In genomic region chr16:85537331-85537788, GRCh38 we compare ENCODE assay signal across 13 cellular contexts.
"Had no signal": no experiment of that assay in that cellular context is flagged by ENCODE, and none has a peak within 500 bp of the region (broad histone marks: within the 10 kb centered on the region; RNA-seq: fewer than 3 reads in every experiment).

No MANE protein-coding gene starts in this region.

- H3K36me3 ChIP-seq: prostate gland, thyroid gland had no signal

- ATAC-seq: activated CD4-positive, CD25-positive, alpha-beta regulatory T cell treated with anti-CD3 and anti-CD28 coated beads, Interleukin-2, amount 50 U/mL, for 24 hours; stimulated activated effector memory CD8-positive, alpha-beta T cell treated with anti-CD3 and anti-CD28 coated beads, Interleukin-12 subunit alpha, Interleukin-12 subunit beta, amount 100 ng/mL, for 72 hours had no signal

- DNase-seq: activated naive CD4-positive, alpha-beta T cell treated with anti-CD3 and anti-CD28 coated beads, Interleukin-2, amount 10 ng/mL, durations not matched to agents 7 days and 5 days; activated T-cell treated with anti-CD3 and anti-CD28 coated beads, Interleukin-2, amount 50 U/mL, for 1 hour; foreskin melanocyte; left ventricle myocardium superior; naive B cell; occipital lobe; thyroid gland had no signal

- H3K4me3 ChIP-seq: ascending aorta, prostate gland, thyroid gland had no signal

- H3K4me1 Mint-ChIP-seq: activated naive CD4-positive, alpha-beta T cell treated with anti-CD3 and anti-CD28 coated beads, Interleukin-2, amount 10 ng/mL, durations not matched to agents 7 days and 5 days had no signal

- H3K27ac Mint-ChIP-seq: activated naive CD4-positive, alpha-beta T cell treated with anti-CD3 and anti-CD28 coated beads, Interleukin-2, amount 10 ng/mL, durations not matched to agents 7 days and 5 days; activated T-helper 2 cell treated with anti-CD3 and anti-CD28 coated beads, Interferon-gamma antibody, Interleukin-2, Interleukin-4, amounts not matched to agents 10 μg/mL and 5 μg/mL and 100 μg/mL, durations not matched to agents 14 hours and 24 hours and 36 hours; naive B cell had no signal

- H3K9me3 ChIP-seq: prostate gland, thyroid gland had no signal

- H3K4me3 Mint-ChIP-seq: activated naive CD4-positive, alpha-beta T cell treated with anti-CD3 and anti-CD28 coated beads, Interleukin-2, amount 10 ng/mL, durations not matched to agents 7 days and 5 days; naive B cell; stimulated activated effector memory CD8-positive, alpha-beta T cell treated with anti-CD3 and anti-CD28 coated beads, Interleukin-12 subunit alpha, Interleukin-12 subunit beta, amount 100 ng/mL, for 72 hours had no signal

- H3K4me1 ChIP-seq: ascending aorta had no signal

- H3K27ac ChIP-seq: ascending aorta, epithelial cell of prostate, prostate gland had no signal

- H3K27me3 ChIP-seq: ascending aorta, thyroid gland had no signal

- H3K36me3 Mint-ChIP-seq: activated naive CD4-positive, alpha-beta T cell treated with anti-CD3 and anti-CD28 coated beads, Interleukin-2, amount 10 ng/mL, durations not matched to agents 7 days and 5 days; naive B cell; stimulated activated effector memory CD8-positive, alpha-beta T cell treated with anti-CD3 and anti-CD28 coated beads, Interleukin-12 subunit alpha, Interleukin-12 subunit beta, amount 100 ng/mL, for 72 hours had no signal
